In genomic region chr6:82842721-82843120, GRCh38 we compare ENCODE assay signal across 16 cellular contexts.
DNase-seq lines count a peak whose midpoint lies in the region; ATAC-seq and TF ChIP-seq lines count a peak whose summit lies in the region.
"Had no signal": no experiment of that assay in that cellular context is flagged by ENCODE, and none has a peak within 500 bp of the region (broad histone marks: within the 10 kb centered on the region; RNA-seq: fewer than 3 reads in every experiment).

No MANE protein-coding gene starts in this region.

- H4K20me1 ChIP-seq in GM23248 (ENCODE audit: insufficient read depth), result no peaks in the 10 kb centered on the region

- H3K9ac ChIP-seq in GM23248, result no peak overlapping the region

- in situ Hi-C loops in GM23248 (cut with MboI), result no loop called here

- TF ChIP-seq CTCF in fibroblast of pulmonary artery (IDR thresholded peaks at IDR 0.05; ENCODE audit: low read length, missing control alignments), result no peak

- H3K4me3 Mint-ChIP-seq in stimulated activated memory B cell treated with anti-CD40 and anti-IgM and Interleukin-4, amounts not matched to agents 10 μg/mL and 1 μg/mL and 100 μg/mL, for 72 hours, result no peak overlapping the region
- H3K4me3 Mint-ChIP-seq: stimulated activated effector memory CD8-positive, alpha-beta T cell treated with anti-CD3 and anti-CD28 coated beads, Interleukin-12 subunit alpha, Interleukin-12 subunit beta, amount 100 ng/mL, for 72 hours had no signal

- peaks cover 22% of the 10 kb centered on the region for H3K4me1 ChIP-seq in GM23248 (ENCODE audit: insufficient read depth)
- H3K4me1 ChIP-seq: heart left ventricle, right lobe of liver, vagina had no signal

- H3K36me3 Mint-ChIP-seq in stimulated activated memory B cell treated with anti-CD40 and anti-IgM and Interleukin-4, amounts not matched to agents 10 μg/mL and 1 μg/mL and 100 μg/mL, for 72 hours, result no peaks in the 10 kb centered on the region
- H3K36me3 Mint-ChIP-seq: stimulated activated effector memory CD8-positive, alpha-beta T cell treated with anti-CD3 and anti-CD28 coated beads, Interleukin-12 subunit alpha, Interleukin-12 subunit beta, amount 100 ng/mL, for 72 hours had no signal

- 20 to 28% methylated on average over 6 of the region's 6 CpGs for WGBS in GM23248 (ENCODE audit: low coverage in 1 of 2, low lambda C conversion rate in 2 of 2, missing lambda C conversion rate in 2 of 2), 2 experiments

- H3K4me2 ChIP-seq in GM23248 (ENCODE audit: unreplicated experiment), result peak overlapping the region; percentile 77

- peak overlapping the region; percentile 28 for H3K4me3 ChIP-seq in GM23248
- no peak overlapping the region for H3K4me3 ChIP-seq in fibroblast of pulmonary artery (replicated peaks; ENCODE audit: low read depth, low read length)
- H3K4me3 ChIP-seq: heart left ventricle, right lobe of liver, SK-N-MC, vagina had no signal

- peak overlapping the region; percentile 51 for H3K27ac ChIP-seq in GM23248
- H3K27ac ChIP-seq: heart left ventricle, right lobe of liver, SK-N-MC, vagina had no signal

- peaks cover 16% of the 10 kb centered on the region for H3F3A ChIP-seq in GM23248 (ENCODE audit: insufficient read depth)

- H3K79me2 ChIP-seq in GM23248 (ENCODE audit: insufficient read depth), result no peaks in the 10 kb centered on the region

- peak; percentile 97 for ATAC-seq in SK-N-SH treated with all-trans-retinoic acid at 6 μM for 48 hours
- ATAC-seq in stimulated activated memory B cell treated with anti-CD40 and anti-IgM and Interleukin-4, amounts not matched to agents 10 μg/mL and 1 μg/mL and 100 μg/mL, for 72 hours, result peak; percentile 8
- ATAC-seq in HG03108 (IDR thresholded peaks at IDR 0.05; ENCODE audit: unreplicated experiment), result no peak
- ATAC-seq: heart left ventricle; right lobe of liver; stimulated activated effector memory CD8-positive, alpha-beta T cell treated with anti-CD3 and anti-CD28 coated beads, Interleukin-12 subunit alpha, Interleukin-12 subunit beta, amount 100 ng/mL, for 72 hours had no signal

- peaks cover 7% of the 10 kb centered on the region for H3K27me3 Mint-ChIP-seq in stimulated activated memory B cell treated with anti-CD40 and anti-IgM and Interleukin-4, amounts not matched to agents 10 μg/mL and 1 μg/mL and 100 μg/mL, for 72 hours

- no peak overlapping the region for H3K27ac Mint-ChIP-seq in stimulated activated memory B cell treated with anti-CD40 and anti-IgM and Interleukin-4, amounts not matched to agents 10 μg/mL and 1 μg/mL and 100 μg/mL, for 72 hours
- H3K27ac Mint-ChIP-seq: stimulated activated effector memory CD8-positive, alpha-beta T cell treated with anti-CD3 and anti-CD28 coated beads, Interleukin-12 subunit alpha, Interleukin-12 subunit beta, amount 100 ng/mL, for 72 hours had no signal

- no peaks in the 10 kb centered on the region for H3K9me3 Mint-ChIP-seq in stimulated activated memory B cell treated with anti-CD40 and anti-IgM and Interleukin-4, amounts not matched to agents 10 μg/mL and 1 μg/mL and 100 μg/mL, for 72 hours

- 0 out of 2 replicates have a peak overlapping the region, but pooled peaks have one; percentile 13 for H2AFZ ChIP-seq in GM23248

- no peaks in the 10 kb centered on the region for H3K9me3 ChIP-seq in GM23248 (ENCODE audit: low read depth)
- H3K9me3 ChIP-seq: heart left ventricle, right lobe of liver, vagina had no signal

- peak; percentile 88 for DNase-seq in GM23248
- DNase-seq in fibroblast of pulmonary artery (ENCODE audit: low read depth), result peak; percentile 44
- no peak for DNase-seq in activated effector memory CD4-positive, alpha-beta T cell treated with anti-CD3 and anti-CD28 coated beads, Interleukin-2, amount 50 U/mL, for 16 hours
- DNase-seq in inferior parietal cortex (ENCODE audit: extremely low spot score), result no peak
- DNase-seq: activated gamma-delta T cell; caudate nucleus; heart left ventricle; NCI-H1092 treated with DMSO at 0.1 percent for 48 hours; right lobe of liver; stimulated activated CD4-positive, alpha-beta T cell treated with anti-CD3 and anti-CD28 coated beads, Interleukin-4, amount 100 ng/mL, for 4 hours had no signal

- no peaks in the 10 kb centered on the region for H3K4me1 Mint-ChIP-seq in stimulated activated memory B cell treated with anti-CD40 and anti-IgM and Interleukin-4, amounts not matched to agents 10 μg/mL and 1 μg/mL and 100 μg/mL, for 72 hours
- H3K4me1 Mint-ChIP-seq: stimulated activated effector memory CD8-positive, alpha-beta T cell treated with anti-CD3 and anti-CD28 coated beads, Interleukin-12 subunit alpha, Interleukin-12 subunit beta, amount 100 ng/mL, for 72 hours had no signal

- no peaks in the 10 kb centered on the region for H3K36me3 ChIP-seq in GM23248 (ENCODE audit: low read depth)
- H3K36me3 ChIP-seq: heart left ventricle, right lobe of liver, vagina had no signal

- no peaks in the 10 kb centered on the region for H3K9me2 ChIP-seq in GM23248 (ENCODE audit: insufficient read depth)

- no peaks in the 10 kb centered on the region for H3K27me3 ChIP-seq in GM23248 (replicated peaks; ENCODE audit: insufficient read depth)
- H3K27me3 ChIP-seq: heart left ventricle, right lobe of liver, vagina had no signal

TF ChIP-seq in SK-N-SH treated with all-trans-retinoic acid at 6 μM for 48 hours, 23 proteins besides CTCF, POLR2A, EP300 and RAD21:
- no peak for TF ChIP-seq ESRRG (CRISPR knock-in tag; IDR thresholded peaks at IDR 0.05)
- no peak for TF ChIP-seq GLIS3 (CRISPR knock-in tag; IDR thresholded peaks at IDR 0.05)
- no peak for TF ChIP-seq TOX (CRISPR knock-in tag; IDR thresholded peaks at IDR 0.05; ENCODE audit: borderline replicate concordance)
- no peak for TF ChIP-seq ZNF8 (CRISPR knock-in tag; IDR thresholded peaks at IDR 0.05)
- no peak for TF ChIP-seq ZC3H10 (CRISPR knock-in tag; IDR thresholded peaks at IDR 0.05)
- no peak for TF ChIP-seq OSR1 (CRISPR knock-in tag; IDR thresholded peaks at IDR 0.05)
- TF ChIP-seq PATZ1 (CRISPR knock-in tag; IDR thresholded peaks at IDR 0.05; ENCODE audit: borderline replicate concordance), result no peak
- no peak for TF ChIP-seq RARB (CRISPR knock-in tag; IDR thresholded peaks at IDR 0.05)
- TF ChIP-seq CSDC2 (CRISPR knock-in tag; IDR thresholded peaks at IDR 0.05), result no peak

Comparison
In these comparisons a context has a peak if more than half of its experiments do, and no peak if none do; other contexts are left out.
1. DNase-seq: peak in GM23248 (single experiment) and fibroblast of pulmonary artery (single experiment); none in activated effector memory CD4-positive, alpha-beta T cell treated with anti-CD3 and anti-CD28 coated beads, Interleukin-2, amount 50 U/mL, for 16 hours (single experiment) and inferior parietal cortex (single experiment).